Comparison of ENCODE assay signal across 13 cellular contexts in the genomic region with DNA sequence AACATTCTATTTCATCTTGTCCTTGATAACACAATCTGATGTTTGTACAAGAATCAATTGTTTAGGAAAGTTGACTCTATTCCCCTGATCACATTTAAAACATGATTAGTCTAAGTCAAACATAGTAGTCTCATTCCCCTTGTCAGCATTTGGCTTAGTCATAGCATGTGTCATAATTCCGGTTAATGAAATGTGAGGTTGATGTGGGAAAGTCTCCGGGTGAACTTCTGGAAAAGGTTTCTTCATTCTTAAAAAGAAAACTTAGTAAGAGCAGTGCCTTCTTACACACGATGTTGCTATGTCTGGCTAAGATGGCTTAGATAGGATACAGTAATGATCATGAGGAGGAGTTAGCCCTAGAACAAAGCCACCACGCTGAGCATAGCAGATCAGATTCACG.
A peak's percentile ranks its signal among the peaks of the same experiment; 100 is the strongest.
DNase-seq lines count a peak whose midpoint lies in the region; ATAC-seq, FAIRE-seq and TF ChIP-seq lines count a peak whose summit lies in the region.
"Had no signal": no experiment of that assay in that cellular context is flagged by ENCODE, and none has a peak within 500 bp of the region (broad histone marks: within the 10 kb centered on the region; RNA-seq: fewer than 3 reads in every experiment).

No MANE protein-coding gene starts in this region.

- peak; percentile 23; the same call in 1 of the 2 replicates for TF ChIP-seq RAD21 in IMR-90 (IDR thresholded peaks at IDR 0.05; ENCODE audit: low read length)

- CTCF ChIA-PET in AG04450 (lab: Charles Lee): interaction anchor here (0.6 to 4.9 kb wide), 2 partner anchors 18 to 98 kb away, joined by 3 to 35 read pairs; no protein-coding TSS in a partner anchor
- CTCF ChIA-PET in IMR-90 (lab: Yijun Ruan, JAX): interaction anchor here (1.2 to 3.4 kb wide), 2 partner anchors 98 to 881 kb away, joined by 4 to 16 read pairs; no protein-coding TSS in a partner anchor

- H3K27me3 ChIP-seq in AG04450 (ENCODE audit: control insufficient read depth, insufficient read depth, low read length) (no peaks in the 10 kb centered on the region), IMR-90 (ENCODE audit: control insufficient read depth, insufficient read depth, low read length) (no peaks in the 10 kb centered on the region)

- no peaks in the 10 kb centered on the region for H3K36me3 ChIP-seq in IMR-90 (ENCODE audit: control insufficient read depth, insufficient read depth, low read length)

- in situ Hi-C loops in IMR-90 (cut with MboI; ENCODE audit: low sequenced_read_pairs): loop anchor here (10.0 kb wide), 1 partner anchor 464 kb away; the partner anchor contains the start of gene PAPPA

- peak overlapping the region; percentile 95 for H2BK5ac ChIP-seq in IMR-90 (ENCODE audit: low read depth, low read length, poor library complexity, severe bottlenecking)

- peak overlapping the region; percentile 94 for H3K18ac ChIP-seq in IMR-90 (ENCODE audit: low read depth, low read length)

- intact Hi-C loops in IMR-90 (cut with micrococcal nuclease): loop anchor here (1.0 to 10.0 kb wide), 5 partner anchors 18 to 971 kb away; no protein-coding TSS in a partner anchor

- no peak; the same call in 1 of the 2 replicates for TF ChIP-seq POLR2A in IMR-90 (IDR thresholded peaks at IDR 0.05; ENCODE audit: low read depth, low read length)
- TF ChIP-seq POLR2A in GM12891 (IDR thresholded peaks at IDR 0.05; ENCODE audit: low read depth, low read length): no peak

- H3K27ac Mint-ChIP-seq in stimulated activated naive B cell treated with anti-CD40 and anti-IgM and Interleukin-4, amounts not matched to agents 10 μg/mL and 1 μg/mL and 100 μg/mL, for 72 hours: no peak overlapping the region
- H3K27ac Mint-ChIP-seq: CD8-positive, alpha-beta T cell; stimulated activated naive CD8-positive, alpha-beta T cell treated with anti-CD3 and anti-CD28 coated beads, Interleukin-15, amount 100 ng/mL, for 72 hours; T-helper 1 cell treated with Interleukin-12 subunit alpha and Interleukin-12 subunit beta and Interleukin-4 antibody, amounts not matched to agents 30 μg/mL and 1 μg/mL, for 36 hours had no signal

- H3K4me3 Mint-ChIP-seq in stimulated activated naive B cell treated with anti-CD40 and anti-IgM and Interleukin-4, amounts not matched to agents 10 μg/mL and 1 μg/mL and 100 μg/mL, for 72 hours: no peak overlapping the region
- H3K4me3 Mint-ChIP-seq: CD8-positive, alpha-beta T cell; stimulated activated naive CD8-positive, alpha-beta T cell treated with anti-CD3 and anti-CD28 coated beads, Interleukin-15, amount 100 ng/mL, for 72 hours; T-helper 1 cell treated with Interleukin-12 subunit alpha and Interleukin-12 subunit beta and Interleukin-4 antibody, amounts not matched to agents 30 μg/mL and 1 μg/mL, for 36 hours had no signal

- POLR2A ChIA-PET in AG04450 (lab: Yijun Ruan, JAX): interaction anchor here (0.9 kb wide), 1 partner anchor 18 kb away, joined by 4 read pairs; no protein-coding TSS in a partner anchor
- POLR2A ChIA-PET in IMR-90 (lab: Charles Lee; ENCODE audit: unreplicated experiment): no interaction called here

- H2BK20ac ChIP-seq in IMR-90 (ENCODE audit: low read depth, low read length): peak overlapping the region; percentile 79

- peak overlapping the region; percentile 65 for H2AK5ac ChIP-seq in IMR-90 (ENCODE audit: low read depth, low read length)

- peak overlapping the region; percentile 83 for H3K14ac ChIP-seq in IMR-90 (replicated peaks; ENCODE audit: low read depth, low read length)

- H3K27ac ChIP-seq in AG04450 (ENCODE audit: low read depth, low read length) (peak overlapping the region; percentile 89), IMR-90 (ENCODE audit: insufficient read depth, low read length) (peak overlapping the region; percentile 59)

- H3K9me1 ChIP-seq in IMR-90 (ENCODE audit: insufficient read depth, low read length): peaks cover 5% of the 10 kb centered on the region; the same call in 1 of the 2 replicates

- H4K20me1 ChIP-seq in IMR-90 (ENCODE audit: insufficient read depth, low read length): no peaks in the 10 kb centered on the region

- H3K4me1 Mint-ChIP-seq in stimulated activated naive B cell treated with anti-CD40 and anti-IgM and Interleukin-4, amounts not matched to agents 10 μg/mL and 1 μg/mL and 100 μg/mL, for 72 hours: no peaks in the 10 kb centered on the region
- H3K4me1 Mint-ChIP-seq: stimulated activated naive CD8-positive, alpha-beta T cell treated with anti-CD3 and anti-CD28 coated beads, Interleukin-15, amount 100 ng/mL, for 72 hours had no signal

- no peaks in the 10 kb centered on the region for H3K36me3 Mint-ChIP-seq in stimulated activated naive B cell treated with anti-CD40 and anti-IgM and Interleukin-4, amounts not matched to agents 10 μg/mL and 1 μg/mL and 100 μg/mL, for 72 hours
- H3K36me3 Mint-ChIP-seq: CD8-positive, alpha-beta T cell had no signal

- H3K56ac ChIP-seq in IMR-90 (ENCODE audit: extremely low read depth, insufficient read depth, low read length): peak overlapping the region; percentile 81

- H3K4me1 ChIP-seq in IMR-90 (ENCODE audit: control insufficient read depth, insufficient read depth, low read length): peaks cover 13% of the 10 kb centered on the region

- peak; percentile 79 for ATAC-seq in IMR-90 (ENCODE audit: low read depth)
- no peak for ATAC-seq in HG03571 (IDR thresholded peaks at IDR 0.05; ENCODE audit: unreplicated experiment)
- ATAC-seq in stimulated activated naive B cell treated with anti-CD40 and anti-IgM and Interleukin-4, amounts not matched to agents 10 μg/mL and 1 μg/mL and 100 μg/mL, for 72 hours (replicated peaks): no peak
- no peak for ATAC-seq in GM21360 (IDR thresholded peaks at IDR 0.05; ENCODE audit: unreplicated experiment)
- ATAC-seq: CD8-positive, alpha-beta T cell; stimulated activated naive CD8-positive, alpha-beta T cell treated with anti-CD3 and anti-CD28 coated beads, Interleukin-15, amount 100 ng/mL, for 72 hours had no signal

- peak overlapping the region; percentile 76 for H4K91ac ChIP-seq in IMR-90 (ENCODE audit: insufficient read depth, low read depth, low read length)

- peak overlapping the region; percentile 23; the same call in 1 of the 2 replicates for H3K4me2 ChIP-seq in IMR-90 (ENCODE audit: low read depth, low read length)

- no CpG with 5 or more reads among the region's 5 CpGs for WGBS in IMR-90 (ENCODE audit: extremely low coverage in 2 of 2, insufficient read length in 1 of 2), 2 experiments

- peak overlapping the region; percentile 90 for H2BK120ac ChIP-seq in IMR-90 (ENCODE audit: low read depth, low read length)

- TF ChIP-seq CTCF in AG04450 (IDR thresholded peaks at IDR 0.05; ENCODE audit: low read depth, low read length) (no peak), IMR-90 (conservative IDR thresholded peaks at IDR 0.05; ENCODE audit: low read depth, low read length) (no peak)

- H3K4me3 ChIP-seq in AG04450 (ENCODE audit: low read depth, low read length) (no peak overlapping the region), IMR-90 (ENCODE audit: insufficient read depth, low read depth, low read length) (no peak overlapping the region)

- FAIRE-seq in GM12891 (lab: Jason Lieb, UNC): no peak

- H3K23ac ChIP-seq in IMR-90 (ENCODE audit: low read depth, low read length): peak overlapping the region; percentile 78

- no peak overlapping the region for H2AFZ ChIP-seq in IMR-90 (replicated peaks; ENCODE audit: low read length, poor library complexity)

- peak; percentile 93 for DNase-seq in AG04450 (ENCODE audit: low read depth, low spot score)
- DNase-seq in IMR-90: peak; percentile 99
- peak; percentile 54 for DNase-seq in brain pericyte (ENCODE audit: low read depth, low spot score)
- peak; percentile 94 for DNase-seq in kidney tubule cell (ENCODE audit: low spot score)
- DNase-seq in GM12891 (ENCODE audit: insufficient read length, low spot score): no peak
- no peak for DNase-seq in stimulated activated naive B cell treated with anti-CD40 and anti-IgM and Interleukin-4, amounts not matched to agents 10 μg/mL and 1 μg/mL and 100 μg/mL, for 72 hours
- DNase-seq: activated T-cell treated with anti-CD3 and anti-CD28 coated beads, Interleukin-2, amount 50 U/mL, for 1 hour; CD8-positive, alpha-beta T cell; NCI-H446; stimulated activated naive CD8-positive, alpha-beta T cell treated with anti-CD3 and anti-CD28 coated beads, Interleukin-15, amount 100 ng/mL, for 72 hours had no signal

- peaks cover 0 to 6% of the 10 kb centered on the region in 2 donors for H3K27me3 Mint-ChIP-seq in stimulated activated naive B cell treated with anti-CD40 and anti-IgM and Interleukin-4, amounts not matched to agents 10 μg/mL and 1 μg/mL and 100 μg/mL, for 72 hours
- H3K27me3 Mint-ChIP-seq: stimulated activated naive CD8-positive, alpha-beta T cell treated with anti-CD3 and anti-CD28 coated beads, Interleukin-15, amount 100 ng/mL, for 72 hours had no signal

- no peaks in the 10 kb centered on the region for H3K79me1 ChIP-seq in IMR-90 (ENCODE audit: low read depth in 1 of 2, low read length in 2 of 2)

- no TSS peak for BruUV-seq in IMR-90 (replicated peaks; lab: Mats Ljungman, UMichigan)

- peak overlapping the region; percentile 45 to 79 for H4K8ac ChIP-seq in IMR-90 (ENCODE audit: low read depth in 2 of 2, low read length in 2 of 2)

- H3K9me3 Mint-ChIP-seq in stimulated activated naive B cell treated with anti-CD40 and anti-IgM and Interleukin-4, amounts not matched to agents 10 μg/mL and 1 μg/mL and 100 μg/mL, for 72 hours: peaks cover 0 to 3% of the 10 kb centered on the region in 2 donors
- H3K9me3 Mint-ChIP-seq: CD8-positive, alpha-beta T cell; stimulated activated naive CD8-positive, alpha-beta T cell treated with anti-CD3 and anti-CD28 coated beads, Interleukin-15, amount 100 ng/mL, for 72 hours; T-helper 1 cell treated with Interleukin-12 subunit alpha and Interleukin-12 subunit beta and Interleukin-4 antibody, amounts not matched to agents 30 μg/mL and 1 μg/mL, for 36 hours had no signal

- dilution Hi-C loops in IMR-90 (cut with HindIII; ENCODE audit: low sequenced_read_pairs, unreplicated experiment): no loop called here

- H2BK15ac ChIP-seq in IMR-90 (ENCODE audit: low read depth, low read length): peak overlapping the region; percentile 66

- H3K9ac ChIP-seq in IMR-90 (ENCODE audit: low read depth, low read length): no peak overlapping the region; the same call in 1 of the 2 replicates

- no peak overlapping the region for H2AK9ac ChIP-seq in IMR-90 (replicated peaks; ENCODE audit: low read depth, low read length, poor library complexity)

- no peaks in the 10 kb centered on the region for H3K9me3 ChIP-seq in AG04450 (ENCODE audit: control insufficient read depth, insufficient read depth, low read length)
- no peaks in the 10 kb centered on the region for H3K9me3 ChIP-seq in IMR-90 (ENCODE audit: control insufficient read depth, insufficient read depth, low read length)

- peak overlapping the region; percentile 84 for H4K5ac ChIP-seq in IMR-90 (ENCODE audit: low read depth, low read length)

- H3K4ac ChIP-seq in IMR-90 (ENCODE audit: low read depth, low read length): peak overlapping the region; percentile 85

TF ChIP-seq in IMR-90, 13 proteins besides CTCF, POLR2A, EP300 and RAD21 (continues in another document):
- 0 out of 2 replicates have a peak, but pooled peaks have one; percentile 37 for TF ChIP-seq RFX5 (IDR thresholded peaks at IDR 0.05; ENCODE audit: low read depth, low read length)
- no peak for TF ChIP-seq CHD1 (IDR thresholded peaks at IDR 0.05; ENCODE audit: low read depth, low read length)

TF ChIP-seq in GM12891, 5 proteins besides CTCF, POLR2A, EP300 and RAD21 (continues in another document):
- no peak for TF ChIP-seq TAF1 (IDR thresholded peaks at IDR 0.05; ENCODE audit: low read depth, low read length)
- TF ChIP-seq POU2F2 (IDR thresholded peaks at IDR 0.05; ENCODE audit: low read depth, low read length): no peak

Comparison
In these comparisons a context has a peak if more than half of its experiments do, and no peak if none do; other contexts are left out.
1. DNase-seq: peak in AG04450 (single experiment), IMR-90 (single experiment), brain pericyte (single experiment) and kidney tubule cell (single experiment); none in GM12891 (single experiment) and stimulated activated naive B cell treated with anti-CD40 and anti-IgM and Interleukin-4, amounts not matched to agents 10 μg/mL and 1 μg/mL and 100 μg/mL, for 72 hours (single experiment).